ENCODE assay signal across 15 cellular contexts in the genomic region with DNA sequence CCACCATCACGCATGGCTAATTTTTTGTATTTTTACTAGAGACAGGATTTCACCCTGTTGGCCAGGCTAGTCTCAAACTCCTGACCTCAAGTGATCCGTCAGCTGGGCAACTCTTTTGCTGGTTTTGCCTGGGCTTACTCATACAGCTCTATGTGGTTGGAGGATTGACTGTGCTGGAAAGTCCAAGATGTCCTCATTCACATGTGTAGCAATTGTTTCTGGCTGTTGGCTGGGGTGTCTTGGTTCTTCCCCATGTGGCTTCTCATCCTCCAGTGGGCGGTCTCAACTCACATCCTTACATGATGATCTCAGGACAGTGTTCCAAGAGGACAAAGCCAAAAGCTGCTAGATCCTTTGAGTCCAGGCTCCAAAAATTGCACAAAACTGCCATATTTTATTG. TPM values are rescaled to one million over a fixed set of nuclear protein-coding genes. Genes with fewer than 3 reads are reported as not detected.
DNase-seq lines count a peak whose midpoint lies in the region; ATAC-seq and TF ChIP-seq lines count a peak whose summit lies in the region.
"Had no signal": no experiment of that assay in that cellular context is flagged by ENCODE, and none has a peak within 500 bp of the region (broad histone marks: within the 10 kb centered on the region; RNA-seq: fewer than 3 reads in every experiment).

No MANE protein-coding gene starts in this region.

- TF ChIP-seq CTCF in tibial nerve (IDR thresholded peaks at IDR 0.05), result no peak

- no peak overlapping the region for H2AK5ac ChIP-seq in mesenchymal stem cell (ENCODE audit: low read length, severe bottlenecking)

- no peak overlapping the region for H4K91ac ChIP-seq in mesenchymal stem cell (ENCODE audit: low read length)

- H3K27ac ChIP-seq in mesenchymal stem cell (ENCODE audit: low read length, poor library complexity, severe bottlenecking) (no peak overlapping the region), tibial nerve (no peak overlapping the region)
- H3K27ac ChIP-seq: 22Rv1, upper lobe of right lung had no signal

- H3K23ac ChIP-seq in mesenchymal stem cell (ENCODE audit: low read length in 2 of 2), result no peak overlapping the region

- 100% methylated on average over 3 of the region's 3 CpGs for WGBS in mesenchymal stem cell
- WGBS in tibial nerve, 2 donors, result 95 to 99% methylated on average over 3 of the region's 3 CpGs

- no peak overlapping the region for H2BK120ac ChIP-seq in mesenchymal stem cell (ENCODE audit: low read depth, low read length)

- peak; percentile 27 for DNase-seq in T-helper 2 cell treated with Interferon-gamma antibody and Interleukin-4, amounts not matched to agents 5 μg/mL and 100 μg/mL, for 36 hours (ENCODE audit: low spot score)
- no peak for DNase-seq in T-helper 2 cell
- DNase-seq in mesenchymal stem cell, result peak; percentile 7
- DNase-seq in stimulated activated CD4-positive, alpha-beta T cell treated with anti-CD3 and anti-CD28 coated beads, Interleukin-2, amount 100 ng/mL, for 48 hours, result no peak
- no peak for DNase-seq in naive thymus-derived CD8-positive, alpha-beta T cell
- DNase-seq in tibial nerve (ENCODE audit: low spot score in 2 of 2), result no peak
- DNase-seq: H9, upper lobe of right lung had no signal

- no peak overlapping the region for H3K9ac ChIP-seq in mesenchymal stem cell (ENCODE audit: low read length)

- no peaks in the 10 kb centered on the region for H3K4me1 ChIP-seq in mesenchymal stem cell (ENCODE audit: control insufficient read depth, insufficient read depth, low read depth, low read length)
- no peaks in the 10 kb centered on the region for H3K4me1 ChIP-seq in tibial nerve
- H3K4me1 ChIP-seq: upper lobe of right lung had no signal

- POLR2A ChIA-PET in naive thymus-derived CD8-positive, alpha-beta T cell (lab: Charles Lee), result no interaction called here

- H3K4me3 Mint-ChIP-seq in T-helper 2 cell treated with Interferon-gamma antibody and Interleukin-4, amounts not matched to agents 5 μg/mL and 100 μg/mL, for 36 hours, result no peak overlapping the region
- H3K4me3 Mint-ChIP-seq in naive thymus-derived CD8-positive, alpha-beta T cell, result no peak overlapping the region
- H3K4me3 Mint-ChIP-seq: H9, neural crest cell had no signal

- H3K36me3 Mint-ChIP-seq in T-helper 2 cell treated with Interferon-gamma antibody and Interleukin-4, amounts not matched to agents 5 μg/mL and 100 μg/mL, for 36 hours (ENCODE audit: low read depth), result no peaks in the 10 kb centered on the region
- peaks cover 0 to 4% (median 3%) of the 10 kb centered on the region in 3 donors for H3K36me3 Mint-ChIP-seq in naive thymus-derived CD8-positive, alpha-beta T cell

- H3K27me3 Mint-ChIP-seq in T-helper 2 cell treated with Interferon-gamma antibody and Interleukin-4, amounts not matched to agents 5 μg/mL and 100 μg/mL, for 36 hours (ENCODE audit: low read depth), result peaks cover 2% of the 10 kb centered on the region
- no peaks in the 10 kb centered on the region for H3K27me3 Mint-ChIP-seq in naive thymus-derived CD8-positive, alpha-beta T cell

- H2BK5ac ChIP-seq in mesenchymal stem cell (ENCODE audit: low read depth, low read length, poor library complexity, severe bottlenecking), result no peak overlapping the region

- no peaks in the 10 kb centered on the region for H3K79me1 ChIP-seq in mesenchymal stem cell (replicated peaks; ENCODE audit: low read length, poor library complexity, severe bottlenecking)

- no peaks in the 10 kb centered on the region for H3K36me3 ChIP-seq in mesenchymal stem cell (ENCODE audit: control insufficient read depth in 1 of 2, insufficient read depth in 2 of 2, low read depth in 1 of 2, low read length in 2 of 2)
- H3K36me3 ChIP-seq in tibial nerve, result no peaks in the 10 kb centered on the region
- H3K36me3 ChIP-seq: upper lobe of right lung had no signal

- H2BK15ac ChIP-seq in mesenchymal stem cell (ENCODE audit: low read depth, poor library complexity, severe bottlenecking), result no peak overlapping the region

- H3K4ac ChIP-seq in mesenchymal stem cell (ENCODE audit: low read depth in 1 of 2, low read length in 2 of 2), result no peak overlapping the region

- H2AFZ ChIP-seq in mesenchymal stem cell (ENCODE audit: low read depth, low read length), result no peak overlapping the region

- H3K27ac Mint-ChIP-seq in T-helper 2 cell treated with Interferon-gamma antibody and Interleukin-4, amounts not matched to agents 5 μg/mL and 100 μg/mL, for 36 hours, result no peak overlapping the region
- H3K27ac Mint-ChIP-seq in naive thymus-derived CD8-positive, alpha-beta T cell, result no peak overlapping the region
- H3K27ac Mint-ChIP-seq: H9 had no signal

- H3K9me3 Mint-ChIP-seq in T-helper 2 cell treated with Interferon-gamma antibody and Interleukin-4, amounts not matched to agents 5 μg/mL and 100 μg/mL, for 36 hours, result no peaks in the 10 kb centered on the region
- peaks cover 0 to 4% (median 0%) of the 10 kb centered on the region in 9 donors for H3K9me3 Mint-ChIP-seq in naive thymus-derived CD8-positive, alpha-beta T cell
- H3K9me3 Mint-ChIP-seq: H9 had no signal

- no peak for TF ChIP-seq POLR2A in tibial nerve (IDR thresholded peaks at IDR 0.05)

- H4K8ac ChIP-seq in mesenchymal stem cell (ENCODE audit: low read length), result no peak overlapping the region

- no peaks in the 10 kb centered on the region for H3K4me1 Mint-ChIP-seq in T-helper 2 cell treated with Interferon-gamma antibody and Interleukin-4, amounts not matched to agents 5 μg/mL and 100 μg/mL, for 36 hours (ENCODE audit: low read depth)
- peaks cover 0 to 30% (median 0%) of the 10 kb centered on the region in 4 donors for H3K4me1 Mint-ChIP-seq in naive thymus-derived CD8-positive, alpha-beta T cell
- H3K4me1 Mint-ChIP-seq: neural crest cell had no signal

- peaks cover 11% of the 10 kb centered on the region for H3K9me3 ChIP-seq in mesenchymal stem cell (ENCODE audit: control insufficient read depth, low read length)
- H3K9me3 ChIP-seq in tibial nerve, result peaks cover 0 to 8% (median 0%) of the 10 kb centered on the region in 4 donors
- H3K9me3 ChIP-seq: upper lobe of right lung had no signal

- no peak overlapping the region for H3K18ac ChIP-seq in mesenchymal stem cell (ENCODE audit: low read depth in 1 of 2, low read length in 2 of 2)

- no peak for TF ChIP-seq EP300 in tibial nerve (IDR thresholded peaks at IDR 0.05)

- H3K4me3 ChIP-seq in mesenchymal stem cell (ENCODE audit: insufficient read depth in 1 of 2, low read depth in 1 of 2, low read length in 2 of 2), result no peak overlapping the region
- H3K4me3 ChIP-seq in tibial nerve, result no peak overlapping the region
- H3K4me3 ChIP-seq: K562, upper lobe of right lung had no signal

- no peak overlapping the region for H3K14ac ChIP-seq in mesenchymal stem cell (ENCODE audit: low read length in 2 of 2)

- ATAC-seq in GM21619 (IDR thresholded peaks at IDR 0.05; ENCODE audit: unreplicated experiment) (peak; percentile 85), HG03439 (IDR thresholded peaks at IDR 0.05; ENCODE audit: unreplicated experiment) (peak; percentile 80)
- ATAC-seq in naive thymus-derived CD8-positive, alpha-beta T cell, result no peak
- ATAC-seq: K562, upper lobe of right lung had no signal

- H3K4me2 ChIP-seq in mesenchymal stem cell (ENCODE audit: low read length, poor library complexity, severe bottlenecking), result no peak overlapping the region

- H3K27me3 ChIP-seq in mesenchymal stem cell (ENCODE audit: control insufficient read depth in 1 of 2, insufficient read depth in 1 of 2, low read length in 2 of 2) (no peaks in the 10 kb centered on the region), tibial nerve (no peaks in the 10 kb centered on the region)
- H3K27me3 ChIP-seq: upper lobe of right lung had no signal

- no peak overlapping the region for H2BK12ac ChIP-seq in mesenchymal stem cell (ENCODE audit: low read length in 2 of 2)

RNA-seq across cellular contexts. Expression of a gene that starts 53.3 kb away (rescaled TPM):
- not detected for polyA plus RNA-seq in mesenchymal stem cell (2013, experiment 1 of 2)
- not detected for polyA plus RNA-seq in mesenchymal stem cell (2013, experiment 2 of 2)
- not detected for total RNA-seq in naive thymus-derived CD8-positive, alpha-beta T cell
- polyA plus RNA-seq in naive thymus-derived CD8-positive, alpha-beta T cell, result not detected
- total RNA-seq in tibial nerve, result 1 to 10 TPM in 1 of 4 donors, not detected in 3; 4.2 TPM
- total RNA-seq: G401, H9, K562, NCI-H460, neural crest cell, upper lobe of right lung had no signal
- polyA plus RNA-seq: K562 had no signal

Comparison
In these comparisons a context has a peak if more than half of its experiments do, and no peak if none do; other contexts are left out.
1. DNase-seq: peak in T-helper 2 cell treated with Interferon-gamma antibody and Interleukin-4, amounts not matched to agents 5 μg/mL and 100 μg/mL, for 36 hours (single experiment) and mesenchymal stem cell (single experiment); none in T-helper 2 cell (0 of 5), stimulated activated CD4-positive, alpha-beta T cell treated with anti-CD3 and anti-CD28 coated beads, Interleukin-2, amount 100 ng/mL, for 48 hours (0 of 2), naive thymus-derived CD8-positive, alpha-beta T cell (0 of 10) and tibial nerve (0 of 2).
2. ATAC-seq: peak in GM21619 (single experiment) and HG03439 (single experiment); none in naive thymus-derived CD8-positive, alpha-beta T cell (0 of 2).